In the genomic region with DNA sequence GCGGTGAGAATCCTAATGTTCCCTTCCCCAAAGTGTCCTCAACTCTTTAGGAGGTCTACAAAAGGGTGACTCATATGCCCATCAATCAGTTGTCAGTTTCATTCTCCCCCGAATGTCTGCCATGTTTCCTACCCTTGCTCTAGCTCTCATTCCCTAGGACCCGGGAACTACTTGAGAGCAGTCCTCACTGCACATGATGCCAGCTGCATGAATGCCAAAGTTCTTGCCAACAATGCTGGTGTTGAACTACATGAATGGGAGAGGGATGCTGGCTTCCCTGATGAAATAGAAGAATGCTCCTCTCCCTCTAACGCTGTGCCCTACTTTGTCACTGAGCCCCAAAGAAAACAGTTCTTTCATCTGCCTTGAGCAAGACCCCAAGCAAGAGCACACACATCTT, we compare ENCODE assay signal across 33 cellular contexts. TPM values are rescaled to one million over a fixed set of nuclear protein-coding genes. Genes with fewer than 3 reads are reported as not detected.
"Had no signal": no experiment of that assay in that cellular context is flagged by ENCODE, and none has a peak within 500 bp of the region (broad histone marks: within the 10 kb centered on the region; RNA-seq: fewer than 3 reads in every experiment).

No MANE protein-coding gene starts in this region.

- DNase-seq: islet precursor cell; lower lobe of right lung; mammary epithelial cell; mesendoderm; mucosa of descending colon; naive thymus-derived CD4-positive, alpha-beta T cell; ovary; posterior cingulate gyrus; retina; right lobe of liver; stimulated activated CD4-positive, alpha-beta T cell treated with anti-CD3 and anti-CD28 coated beads, Interleukin-1b, Interleukin-23, amount 100 ng/mL, for 48 hours; stimulated activated CD4-positive, alpha-beta T cell treated with anti-CD3 and anti-CD28 coated beads, Interleukin-2, amount 100 ng/mL, for 48 hours; stimulated activated CD4-positive, alpha-beta T cell treated with anti-CD3 and anti-CD28 coated beads, Interleukin-4, amount 100 ng/mL, for 4 hours; stimulated activated CD8-positive, alpha-beta memory T cell treated with anti-CD3 and anti-CD28 coated beads, Interleukin-4, amount 100 ng/mL, for 48 hours; stimulated activated naive CD4-positive, alpha-beta T cell treated with Interleukin-2 at 50 U/mL for 16 hours; stimulated activated naive CD8-positive, alpha-beta T cell treated with anti-CD3 and anti-CD28 coated beads, Interleukin-15, amount 100 ng/mL, for 72 hours had no signal

- H3K36me3 ChIP-seq: heart right ventricle, lower lobe of right lung, ovary, prostate gland, right lobe of liver, tibial nerve, vagina had no signal

- H2AFZ ChIP-seq: hepatocyte had no signal

- ATAC-seq: lower lobe of right lung; mucosa of descending colon; naive thymus-derived CD4-positive, alpha-beta T cell; natural killer cell treated with Interleukin-12 subunit alpha and Interleukin-12 subunit beta and Interleukin-15 and Interleukin-18, amount 100 ng/mL, for 72 hours; right lobe of liver; stimulated activated memory B cell treated with anti-CD40 and anti-IgM and Interleukin-4, amounts not matched to agents 10 μg/mL and 1 μg/mL and 100 μg/mL, for 72 hours; stimulated activated naive CD8-positive, alpha-beta T cell treated with anti-CD3 and anti-CD28 coated beads, Interleukin-15, amount 100 ng/mL, for 72 hours had no signal

- H3K27me3 ChIP-seq: heart right ventricle, hepatocyte, ovary, tibial nerve, vagina had no signal

- H3K4me2 ChIP-seq: hepatocyte, smooth muscle cell had no signal

- H3K4me1 ChIP-seq: lower lobe of right lung, prostate gland, right lobe of liver, tibial nerve, vagina had no signal

- H3K9me3 ChIP-seq: heart right ventricle, lower lobe of right lung, mucosa of descending colon, ovary, prostate gland, right lobe of liver, tibial nerve, vagina had no signal

- H3K79me2 ChIP-seq: hepatocyte had no signal

- H3K4me3 ChIP-seq: heart right ventricle, hepatocyte, lower lobe of right lung, mucosa of descending colon, ovary, prostate gland, right lobe of liver, smooth muscle cell, tibial nerve, vagina had no signal

- H3K27ac ChIP-seq: heart right ventricle, hepatocyte, lower lobe of right lung, ovary, prostate gland, right lobe of liver, tibial nerve, vagina had no signal

RNA-seq across cellular contexts. Expression of a gene that starts 12.5 kb away (rescaled TPM):
- total RNA-seq: heart right ventricle; hepatocyte; kidney epithelial cell; liver; lower lobe of right lung; mammary epithelial cell; mesothelial cell of epicardium; mucosa of descending colon; myocyte; naive thymus-derived CD4-positive, alpha-beta T cell; natural killer cell treated with Interleukin-12 subunit alpha and Interleukin-12 subunit beta and Interleukin-15 and Interleukin-18, amount 100 ng/mL, for 72 hours; omental fat pad; ovary; prostate gland; right lobe of liver; skeletal muscle tissue; smooth muscle cell; temporal lobe; tibial nerve; urinary bladder; vagina had no signal
- polyA plus RNA-seq: heart right ventricle; hepatocyte; liver; mammary epithelial cell; naive thymus-derived CD4-positive, alpha-beta T cell; neural cell; ovary; smooth muscle cell; urinary bladder had no signal
